Comparison of ENCODE assay signal across 19 cellular contexts in the genomic region with DNA sequence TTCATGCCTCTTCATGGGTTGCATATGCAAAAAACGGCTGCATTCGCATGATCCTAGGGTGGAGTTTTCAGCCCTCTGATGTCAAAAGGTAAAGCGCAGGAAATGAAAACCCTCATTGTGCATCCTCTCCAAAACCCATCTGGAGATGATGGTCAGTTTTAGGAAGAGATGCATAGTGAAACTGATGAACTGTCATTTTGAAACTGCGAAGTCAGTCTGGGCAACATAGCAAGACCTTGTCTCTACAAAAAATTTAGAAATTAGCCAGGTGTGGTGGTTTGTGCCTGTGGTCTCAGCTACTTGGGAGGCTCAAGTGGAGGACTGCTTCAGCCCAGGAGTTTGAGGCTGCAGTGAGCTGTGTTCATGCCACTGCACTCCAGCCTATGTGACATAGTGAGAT. TPM values are rescaled to one million over a fixed set of nuclear protein-coding genes. Genes with fewer than 3 reads are reported as not detected.
DNase-seq lines count a peak whose midpoint lies in the region; ATAC-seq and TF ChIP-seq lines count a peak whose summit lies in the region.
"Had no signal": no experiment of that assay in that cellular context is flagged by ENCODE, and none has a peak within 500 bp of the region (broad histone marks: within the 10 kb centered on the region; RNA-seq: fewer than 3 reads in every experiment).

No MANE protein-coding gene starts in this region.

- H3K4me1 Mint-ChIP-seq in activated naive CD4-positive, alpha-beta T cell treated with anti-CD3 and anti-CD28 coated beads for 36 hours (ENCODE audit: low read depth): peaks cover 8% of the 10 kb centered on the region
- peaks cover 12% of the 10 kb centered on the region for H3K4me1 Mint-ChIP-seq in stimulated activated memory B cell treated with anti-CD40 and anti-IgM and Interleukin-4, amounts not matched to agents 10 μg/mL and 1 μg/mL and 100 μg/mL, for 72 hours

- DNase-seq in GM06990 (ENCODE audit: extremely low read depth, insufficient read length) (peak; percentile 80), ascending aorta (ENCODE audit: low spot score in 2 of 2) (no peak), NCI-H128 (lab: John Stamatoyannopoulos, UW; ENCODE audit: unreplicated experiment) (no peak)
- DNase-seq in activated naive CD4-positive, alpha-beta T cell treated with anti-CD3 and anti-CD28 coated beads for 36 hours: no peak
- DNase-seq: activated CD4-positive, alpha-beta T cell treated with anti-CD3 and anti-CD28 coated beads for 4 hours; DMS53; mammary epithelial cell; MG63; naive thymus-derived CD4-positive, alpha-beta T cell; NCI-H69; OCI-M1; stimulated activated CD4-positive, alpha-beta T cell treated with anti-CD3 and anti-CD28 coated beads, Interleukin-4, amount 100 ng/mL, for 4 hours; stimulated activated CD8-positive, alpha-beta memory T cell treated with anti-CD3 and anti-CD28 coated beads, Interleukin-4, amount 100 ng/mL, for 48 hours had no signal

- no peaks in the 10 kb centered on the region for H3K9me3 Mint-ChIP-seq in activated naive CD4-positive, alpha-beta T cell treated with anti-CD3 and anti-CD28 coated beads for 36 hours
- H3K9me3 Mint-ChIP-seq in stimulated activated memory B cell treated with anti-CD40 and anti-IgM and Interleukin-4, amounts not matched to agents 10 μg/mL and 1 μg/mL and 100 μg/mL, for 72 hours: peaks cover 2% of the 10 kb centered on the region
- H3K9me3 Mint-ChIP-seq: activated naive CD4-positive, alpha-beta T cell treated with anti-CD3 and anti-CD28 coated beads, Interleukin-2, amount 50 U/mL, for 24 hours had no signal

- no peak overlapping the region for H3K4me3 Mint-ChIP-seq in activated naive CD4-positive, alpha-beta T cell treated with anti-CD3 and anti-CD28 coated beads for 36 hours
- H3K4me3 Mint-ChIP-seq in stimulated activated memory B cell treated with anti-CD40 and anti-IgM and Interleukin-4, amounts not matched to agents 10 μg/mL and 1 μg/mL and 100 μg/mL, for 72 hours: no peak overlapping the region
- H3K4me3 Mint-ChIP-seq: activated naive CD4-positive, alpha-beta T cell treated with anti-CD3 and anti-CD28 coated beads, Interleukin-2, amount 50 U/mL, for 24 hours; naive thymus-derived CD4-positive, alpha-beta T cell had no signal

- H3K4me3 ChIP-seq in GM06990 (replicated peaks; ENCODE audit: low read depth, low read length) (no peak overlapping the region), ascending aorta (no peak overlapping the region)
- H3K4me3 ChIP-seq: MG63, SK-N-MC had no signal

- H3K36me3 ChIP-seq in GM06990 (ENCODE audit: control insufficient read depth, insufficient read depth, low read length): no peaks in the 10 kb centered on the region
- no peaks in the 10 kb centered on the region for H3K36me3 ChIP-seq in ascending aorta

- no peaks in the 10 kb centered on the region for H3K9me3 ChIP-seq in ascending aorta
- H3K9me3 ChIP-seq: MG63 had no signal

- H3K27ac Mint-ChIP-seq in activated naive CD4-positive, alpha-beta T cell treated with anti-CD3 and anti-CD28 coated beads for 36 hours: no peak overlapping the region
- H3K27ac Mint-ChIP-seq in stimulated activated memory B cell treated with anti-CD40 and anti-IgM and Interleukin-4, amounts not matched to agents 10 μg/mL and 1 μg/mL and 100 μg/mL, for 72 hours: no peak overlapping the region
- H3K27ac Mint-ChIP-seq: activated naive CD4-positive, alpha-beta T cell treated with anti-CD3 and anti-CD28 coated beads, Interleukin-2, amount 50 U/mL, for 24 hours; naive thymus-derived CD4-positive, alpha-beta T cell had no signal

- intact Hi-C loops in ascending aorta (cut with DNase I): no loop called here
- intact Hi-C loops in activated naive CD4-positive, alpha-beta T cell treated with anti-CD3 and anti-CD28 coated beads for 36 hours (cut with micrococcal nuclease): no loop called here

- no peak overlapping the region for H3K27ac ChIP-seq in ascending aorta
- H3K27ac ChIP-seq: SK-N-MC had no signal

- ATAC-seq in GM18508 (IDR thresholded peaks at IDR 0.05; ENCODE audit: insufficient read depth, unreplicated experiment): peak; percentile 35
- ATAC-seq in GM21526 (IDR thresholded peaks at IDR 0.05; ENCODE audit: low FRiP score, unreplicated experiment): peak; percentile 39
- peak; percentile 27 for ATAC-seq in HG03095 (IDR thresholded peaks at IDR 0.05; ENCODE audit: unreplicated experiment)
- ATAC-seq in stimulated activated memory B cell treated with anti-CD40 and anti-IgM and Interleukin-4, amounts not matched to agents 10 μg/mL and 1 μg/mL and 100 μg/mL, for 72 hours: no peak
- ATAC-seq: naive thymus-derived CD4-positive, alpha-beta T cell had no signal

- no peak for TF ChIP-seq CTCF in GM06990 (IDR thresholded peaks at IDR 0.05; ENCODE audit: insufficient read depth, low read length, poor library complexity, severe bottlenecking)
- no peak for TF ChIP-seq CTCF in ascending aorta (IDR thresholded peaks at IDR 0.05)

- H3K27me3 ChIP-seq in GM06990 (replicated peaks; ENCODE audit: control insufficient read depth, insufficient read depth, low read length): no peaks in the 10 kb centered on the region
- no peaks in the 10 kb centered on the region for H3K27me3 ChIP-seq in ascending aorta
- H3K27me3 ChIP-seq: MG63 had no signal

- H3K36me3 Mint-ChIP-seq in activated naive CD4-positive, alpha-beta T cell treated with anti-CD3 and anti-CD28 coated beads for 36 hours (ENCODE audit: low read depth): peaks cover 1% of the 10 kb centered on the region
- no peaks in the 10 kb centered on the region for H3K36me3 Mint-ChIP-seq in stimulated activated memory B cell treated with anti-CD40 and anti-IgM and Interleukin-4, amounts not matched to agents 10 μg/mL and 1 μg/mL and 100 μg/mL, for 72 hours
- H3K36me3 Mint-ChIP-seq: naive thymus-derived CD4-positive, alpha-beta T cell had no signal

- CTCF ChIA-PET in activated naive CD4-positive, alpha-beta T cell treated with anti-CD3 and anti-CD28 coated beads for 36 hours (lab: Charles Lee): interaction anchor here (0.6 to 1.7 kb wide), 3 partner anchors 21 to 190 kb away, joined by 3 to 7 read pairs (median 4); no protein-coding TSS in a partner anchor

- peaks cover 0 to 7% of the 10 kb centered on the region in 2 donors for H3K4me1 ChIP-seq in ascending aorta

- H3K27me3 Mint-ChIP-seq in activated naive CD4-positive, alpha-beta T cell treated with anti-CD3 and anti-CD28 coated beads for 36 hours (ENCODE audit: low read depth): peaks cover 3% of the 10 kb centered on the region
- H3K27me3 Mint-ChIP-seq in stimulated activated memory B cell treated with anti-CD40 and anti-IgM and Interleukin-4, amounts not matched to agents 10 μg/mL and 1 μg/mL and 100 μg/mL, for 72 hours: no peaks in the 10 kb centered on the region

RNA-seq across cellular contexts. Expression of a gene that starts 2.5 kb away (rescaled TPM):
- 93.4 TPM for total RNA-seq in ascending aorta
- 10 to 100 TPM; 23.7 to 24.7 TPM for total RNA-seq in activated naive CD4-positive, alpha-beta T cell treated with anti-CD3 and anti-CD28 coated beads for 36 hours

RNA-seq across cellular contexts. Expression of a gene that starts 36.2 kb away (rescaled TPM):
- total RNA-seq in ascending aorta: 17.7 TPM
- 10 to 100 TPM; 14.7 to 15.1 TPM for total RNA-seq in activated naive CD4-positive, alpha-beta T cell treated with anti-CD3 and anti-CD28 coated beads for 36 hours

RNA-seq across cellular contexts. Expression of a gene that starts 36.3 kb away (rescaled TPM):
- 36.0 TPM for total RNA-seq in ascending aorta
- 10 to 100 TPM in 1 of 2 experiments, 1 to 10 TPM in 1; 9.6 to 10.4 TPM for total RNA-seq in activated naive CD4-positive, alpha-beta T cell treated with anti-CD3 and anti-CD28 coated beads for 36 hours

RNA-seq across cellular contexts. Expression of a gene that starts 48.6 kb away (rescaled TPM):
- total RNA-seq in ascending aorta: 27.7 TPM
- 10 to 100 TPM; 61.3 to 63.6 TPM for total RNA-seq in activated naive CD4-positive, alpha-beta T cell treated with anti-CD3 and anti-CD28 coated beads for 36 hours

RNA-seq across cellular contexts. Expression of a gene that starts 48.7 kb away (rescaled TPM):
- 79.7 TPM for total RNA-seq in ascending aorta
- 10 to 100 TPM; 28.0 to 28.4 TPM for total RNA-seq in activated naive CD4-positive, alpha-beta T cell treated with anti-CD3 and anti-CD28 coated beads for 36 hours
